In the genomic region with DNA sequence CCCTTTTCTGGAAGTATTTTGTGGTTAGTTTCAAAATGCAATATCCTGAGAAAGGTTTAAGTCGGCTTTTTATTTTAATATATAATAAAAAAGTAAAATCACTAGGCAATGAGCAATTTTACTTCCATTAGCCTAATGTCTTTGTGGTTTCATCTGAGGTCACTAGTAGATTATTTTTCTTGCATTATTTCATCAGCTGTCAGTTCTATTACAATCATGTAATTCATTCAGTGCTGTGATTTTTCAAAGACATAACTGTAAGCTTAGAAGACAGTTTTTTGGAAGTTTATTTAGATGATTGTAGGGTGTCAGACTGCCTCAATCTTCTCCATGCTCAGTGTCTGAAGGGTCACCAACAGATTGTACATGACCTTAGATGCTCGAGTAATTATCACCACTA, we compare ENCODE assay signal across 6 cellular contexts.
"Had no signal": no experiment of that assay in that cellular context is flagged by ENCODE, and none has a peak within 500 bp of the region (broad histone marks: within the 10 kb centered on the region; RNA-seq: fewer than 3 reads in every experiment).

No MANE protein-coding gene starts in this region.

- DNase-seq: IMR-90, KBM-7, KG1 had no signal

- ATAC-seq: HepG2, K562 had no signal

- H3K4me3 ChIP-seq: K562 had no signal

- H3K27ac ChIP-seq: HL-60 had no signal
